14 cellular contexts compared by ENCODE assay signal in the genomic region with DNA sequence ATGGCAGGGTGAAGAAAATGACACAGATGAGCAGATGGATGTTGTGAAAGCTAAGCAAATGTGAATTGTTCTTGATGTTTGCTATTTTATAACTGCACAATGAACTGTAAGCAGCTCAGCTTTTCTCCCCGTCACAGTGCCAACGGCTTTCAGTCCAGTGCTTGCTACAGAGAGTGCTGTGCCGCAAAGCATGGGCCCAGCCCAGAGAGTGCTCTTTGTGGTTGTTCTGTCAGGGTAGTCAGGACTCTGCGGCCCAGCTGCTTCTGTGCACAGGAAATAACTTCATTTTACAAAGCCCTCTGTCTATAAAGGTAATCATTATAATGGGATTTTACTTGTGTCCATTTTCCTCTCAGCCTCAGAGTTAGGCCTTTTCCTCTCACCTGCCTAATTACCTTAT. TPM values are rescaled to one million over a fixed set of nuclear protein-coding genes. Genes with fewer than 3 reads are reported as not detected.
A peak's percentile ranks its signal among the peaks of the same experiment; 100 is the strongest.
DNase-seq lines count a peak whose midpoint lies in the region; ATAC-seq lines count a peak whose summit lies in the region.
"Had no signal": no experiment of that assay in that cellular context is flagged by ENCODE, and none has a peak within 500 bp of the region (broad histone marks: within the 10 kb centered on the region; RNA-seq: fewer than 3 reads in every experiment).

No MANE protein-coding gene starts in this region.

- peak overlapping the region; percentile 80 for H3K4me3 Mint-ChIP-seq in T-helper 17 cell
- H3K4me3 Mint-ChIP-seq: HFFc6, neural crest cell had no signal

- DNase-seq in T-helper 17 cell (no peak), activated T-cell treated with anti-CD3 and anti-CD28 coated beads for 48 hours (ENCODE audit: low read depth) (peak; percentile 63), left ventricle myocardium superior (peak; percentile 30), iPS-NIHi11 (ENCODE audit: low spot score) (no peak), HUDEP-2 (lab: John Stamatoyannopoulos, UW; ENCODE audit: unreplicated experiment in 76 of 76) (no peak), NCI-H82 treated with DMSO at 0.1 percent for 48 hours (lab: John Stamatoyannopoulos, UW; ENCODE audit: unreplicated experiment) (no peak)
- DNase-seq in stimulated activated CD8-positive, alpha-beta memory T cell treated with anti-CD3 and anti-CD28 coated beads, Interleukin-2, amount 100 ng/mL, for 48 hours (ENCODE audit: low read depth in 2 of 2) = peak; percentile 54 to 62
- DNase-seq: anterior cingulate cortex, COR-L47, HFFc6 had no signal

- peaks cover 73% of the 10 kb centered on the region for H3K4me1 Mint-ChIP-seq in T-helper 17 cell

- intact Hi-C loops in left ventricle myocardium superior (cut with micrococcal nuclease) = no loop called here

- ATAC-seq in T-helper 17 cell (peak; percentile 50), left ventricle myocardium superior (peak; percentile 42), HG03469 (IDR thresholded peaks at IDR 0.05; ENCODE audit: unreplicated experiment) (no peak)

- H3K27me3 Mint-ChIP-seq in T-helper 17 cell = no peaks in the 10 kb centered on the region

- no peaks in the 10 kb centered on the region for H3K36me3 Mint-ChIP-seq in T-helper 17 cell (ENCODE audit: low read depth)

- H3K27ac Mint-ChIP-seq in T-helper 17 cell = peak overlapping the region; percentile 97
- H3K27ac Mint-ChIP-seq: HFFc6 had no signal

- no peaks in the 10 kb centered on the region for H3K9me3 ChIP-seq in T-helper 17 cell (ENCODE audit: control insufficient read depth, low read length, poor library complexity, severe bottlenecking)
- H3K9me3 ChIP-seq: esophagus muscularis mucosa had no signal

RNA-seq across cellular contexts. Expression of a gene that starts 39.1 kb away (rescaled TPM):
- total RNA-seq in T-helper 17 cell = not detected
- not detected for total RNA-seq in left ventricle myocardium superior
- total RNA-seq: esophagus muscularis mucosa; HFFc6; neural crest cell; T-helper 2 cell treated with Interferon-gamma antibody and Interleukin-4, amounts not matched to agents 100 ng/mL and 5 ng/mL, for 36 hours had no signal

Comparison
In these comparisons a context has a peak if more than half of its experiments do, and no peak if none do; other contexts are left out.
1. DNase-seq: peak in activated T-cell treated with anti-CD3 and anti-CD28 coated beads for 48 hours (single experiment), left ventricle myocardium superior (single experiment) and stimulated activated CD8-positive, alpha-beta memory T cell treated with anti-CD3 and anti-CD28 coated beads, Interleukin-2, amount 100 ng/mL, for 48 hours (2 of 2); none in T-helper 17 cell (0 of 3), iPS-NIHi11 (single experiment), HUDEP-2 (0 of 76) and NCI-H82 treated with DMSO at 0.1 percent for 48 hours (single experiment).